In genomic region chr3:9879830-9880549, GRCh38 we compare ENCODE assay signal across 22 cellular contexts. TPM values are rescaled to one million over a fixed set of nuclear protein-coding genes. Genes with fewer than 3 reads are reported as not detected.
DNase-seq lines count a peak whose midpoint lies in the region; ATAC-seq and TF ChIP-seq lines count a peak whose summit lies in the region.
"Had no signal": no experiment of that assay in that cellular context is flagged by ENCODE, and none has a peak within 500 bp of the region (broad histone marks: within the 10 kb centered on the region; RNA-seq: fewer than 3 reads in every experiment).

A gene with protein sequence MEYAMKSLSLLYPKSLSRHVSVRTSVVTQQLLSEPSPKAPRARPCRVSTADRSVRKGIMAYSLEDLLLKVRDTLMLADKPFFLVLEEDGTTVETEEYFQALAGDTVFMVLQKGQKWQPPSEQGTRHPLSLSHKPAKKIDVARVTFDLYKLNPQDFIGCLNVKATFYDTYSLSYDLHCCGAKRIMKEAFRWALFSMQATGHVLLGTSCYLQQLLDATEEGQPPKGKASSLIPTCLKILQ (minus strand): TSS chr3:9880253. CDS start chr3:9878486, 1,767 bp downstream.

- H3K4me1 ChIP-seq in uterus (peaks cover 0 to 5% of the 10 kb centered on the region in 2 donors), neuronal stem cell (ENCODE audit: control insufficient read depth in 2 of 2, insufficient read depth in 1 of 2, low read depth in 1 of 2, low read length in 2 of 2) (no peaks in the 10 kb centered on the region)
- H3K4me1 ChIP-seq in naive thymus-derived CD4-positive, alpha-beta T cell (ENCODE audit: control insufficient read depth in 2 of 2, insufficient read depth in 2 of 2, low read length in 2 of 2) = no peaks in the 10 kb centered on the region

- H3K36me3 ChIP-seq in uterus (no peaks in the 10 kb centered on the region), neuronal stem cell (replicated peaks in 1 of 2; ENCODE audit: control insufficient read depth in 2 of 2, insufficient read depth in 2 of 2, low read length in 2 of 2) (no peaks in the 10 kb centered on the region)
- H3K36me3 ChIP-seq in naive thymus-derived CD4-positive, alpha-beta T cell (ENCODE audit: control insufficient read depth in 2 of 3, insufficient read depth in 3 of 3, low read length in 3 of 3) = no peaks in the 10 kb centered on the region
- H3K36me3 ChIP-seq: SJCRH30 had no signal

- no peak within 1 kb of the TSS for H3K27ac ChIP-seq in adipose tissue (ENCODE audit: low read depth, low read length)
- peak within 1 kb of the TSS; percentile 73 to 82 for H3K27ac ChIP-seq in uterus
- H3K27ac ChIP-seq in neuronal stem cell (replicated peaks; ENCODE audit: low read length) = no peak within 1 kb of the TSS
- H3K27ac ChIP-seq in naive thymus-derived CD4-positive, alpha-beta T cell (ENCODE audit: low read depth, low read length) = no peak within 1 kb of the TSS
- H3K27ac ChIP-seq: C4-2B, SJCRH30 had no signal

- POLR2A ChIA-PET in naive thymus-derived CD4-positive, alpha-beta T cell (lab: Charles Lee) = interaction anchor here (1.1 kb wide), 1 partner anchor 10 kb away, joined by 3 read pairs; no protein-coding TSS in a partner anchor

- no peaks in the 10 kb centered on the region for H3K9me3 Mint-ChIP-seq in activated naive CD8-positive, alpha-beta T cell treated with anti-CD3 and anti-CD28 coated beads for 36 hours
- no peaks in the 10 kb centered on the region for H3K9me3 Mint-ChIP-seq in naive thymus-derived CD4-positive, alpha-beta T cell
- H3K9me3 Mint-ChIP-seq: activated T-helper 2 cell treated with anti-CD3 and anti-CD28 coated beads, Interferon-gamma antibody, Interleukin-2, Interleukin-4, amounts not matched to agents 10 μg/mL and 5 μg/mL and 100 μg/mL, durations not matched to agents 14 hours and 24 hours and 36 hours; T-helper 2 cell treated with Interferon-gamma antibody and Interleukin-4, amounts not matched to agents 5 μg/mL and 100 μg/mL, for 36 hours had no signal

- no peak within 1 kb of the TSS for H3K23ac ChIP-seq in neuronal stem cell (ENCODE audit: low read depth, low read length, poor library complexity)

- peak; percentile 25 for DNase-seq in Right ventricle myocardium inferior (ENCODE audit: missing footprints)
- no peak for DNase-seq in cardiac septum (ENCODE audit: low spot score)
- no peak for DNase-seq in mesenteric fat pad (ENCODE audit: low spot score)
- DNase-seq in uterus = peak in 1 of 2 donors; percentile 60
- DNase-seq in neuronal stem cell (ENCODE audit: low spot score) = no peak
- DNase-seq in activated naive CD8-positive, alpha-beta T cell treated with anti-CD3 and anti-CD28 coated beads for 36 hours = no peak
- no peak for DNase-seq in naive thymus-derived CD4-positive, alpha-beta T cell
- DNase-seq: activated CD4-positive, CD25-positive, alpha-beta regulatory T cell; amygdala; cerebellar nuclear complex; effector memory CD4-positive, alpha-beta T cell; MM.1S; NCI-H1930; NCI-H446; occipital lobe; SJCRH30; stimulated activated CD4-positive, alpha-beta T cell treated with anti-CD3 and anti-CD28 coated beads, Interleukin-4, amount 100 ng/mL, for 1 hour had no signal

- intact Hi-C loops in Right ventricle myocardium inferior (cut with DNase I) (no loop called here), cardiac septum (cut with DNase I) (no loop called here), uterus (cut with DNase I; ENCODE audit: low total_unique reads) (no loop called here)
- intact Hi-C loops in naive thymus-derived CD4-positive, alpha-beta T cell (cut with micrococcal nuclease) = no loop called here

- WGBS in adipose tissue, 3 donors = 75 to 88% (median 79%) methylated on average over 7 of the region's 7 CpGs
- WGBS in neuronal stem cell (ENCODE audit: extremely low coverage in 2 of 2, insufficient read length in 2 of 2, insufficient replicate concordance in 1 of 2), 2 donors = no CpG with 5 or more reads among the region's 7 CpGs

- H3K18ac ChIP-seq in neuronal stem cell (ENCODE audit: low read length) = no peak within 1 kb of the TSS

- no peaks in the 10 kb centered on the region for H3K36me3 Mint-ChIP-seq in activated naive CD8-positive, alpha-beta T cell treated with anti-CD3 and anti-CD28 coated beads for 36 hours
- peaks cover 0 to 3% (median 0%) of the 10 kb centered on the region in 5 donors for H3K36me3 Mint-ChIP-seq in naive thymus-derived CD4-positive, alpha-beta T cell

- H3K4me3 Mint-ChIP-seq in activated naive CD8-positive, alpha-beta T cell treated with anti-CD3 and anti-CD28 coated beads for 36 hours = no peak within 1 kb of the TSS
- no peak within 1 kb of the TSS for H3K4me3 Mint-ChIP-seq in naive thymus-derived CD4-positive, alpha-beta T cell
- H3K4me3 Mint-ChIP-seq: T-helper 2 cell treated with Interferon-gamma antibody and Interleukin-4, amounts not matched to agents 5 μg/mL and 100 μg/mL, for 36 hours had no signal

- H3K9me3 ChIP-seq in uterus (no peaks in the 10 kb centered on the region), neuronal stem cell (replicated peaks in 1 of 2; ENCODE audit: control insufficient read depth in 2 of 2, insufficient read depth in 1 of 2, low read depth in 1 of 2, low read length in 2 of 2) (no peaks in the 10 kb centered on the region)
- H3K9me3 ChIP-seq in naive thymus-derived CD4-positive, alpha-beta T cell (ENCODE audit: control insufficient read depth in 2 of 3, low read length in 3 of 3) = no peaks in the 10 kb centered on the region
- H3K9me3 ChIP-seq: SJCRH30 had no signal

- TF ChIP-seq CTCF in uterus (IDR thresholded peaks at IDR 0.05) = no peak

- ATAC-seq in Right ventricle myocardium inferior = no peak
- no peak for ATAC-seq in naive thymus-derived CD4-positive, alpha-beta T cell

- no peak within 1 kb of the TSS for H3K27ac Mint-ChIP-seq in activated naive CD8-positive, alpha-beta T cell treated with anti-CD3 and anti-CD28 coated beads for 36 hours
- H3K27ac Mint-ChIP-seq in naive thymus-derived CD4-positive, alpha-beta T cell = no peak within 1 kb of the TSS
- H3K27ac Mint-ChIP-seq: activated T-helper 2 cell treated with anti-CD3 and anti-CD28 coated beads, Interferon-gamma antibody, Interleukin-2, Interleukin-4, amounts not matched to agents 10 μg/mL and 5 μg/mL and 100 μg/mL, durations not matched to agents 14 hours and 24 hours and 36 hours; T-helper 2 cell treated with Interferon-gamma antibody and Interleukin-4, amounts not matched to agents 5 μg/mL and 100 μg/mL, for 36 hours had no signal

- H3K9ac ChIP-seq in neuronal stem cell (ENCODE audit: low read depth, low read length, poor library complexity) = no peak within 1 kb of the TSS

- H3K27me3 ChIP-seq in uterus (no peaks in the 10 kb centered on the region), neuronal stem cell (ENCODE audit: control insufficient read depth in 3 of 3, insufficient read depth in 3 of 3, low read depth in 1 of 3, low read length in 3 of 3) (peaks cover 0 to 15% (median 0%) of the 10 kb centered on the region in 3 experiments)
- H3K27me3 ChIP-seq in naive thymus-derived CD4-positive, alpha-beta T cell (ENCODE audit: control insufficient read depth in 2 of 2, insufficient read depth in 2 of 2, low read length in 2 of 2) = no peaks in the 10 kb centered on the region
- H3K27me3 ChIP-seq: SJCRH30 had no signal

- H2BK12ac ChIP-seq in neuronal stem cell (ENCODE audit: low read length) = no peak within 1 kb of the TSS

- H2BK5ac ChIP-seq in neuronal stem cell (ENCODE audit: low read length) = no peak within 1 kb of the TSS

- H3K4me3 ChIP-seq in uterus (no peak within 1 kb of the TSS), neuronal stem cell (ENCODE audit: low read length in 2 of 2) (no peak within 1 kb of the TSS)
- no peak within 1 kb of the TSS for H3K4me3 ChIP-seq in naive thymus-derived CD4-positive, alpha-beta T cell (ENCODE audit: low read length)
- H3K4me3 ChIP-seq: SJCRH30 had no signal

- no peak within 1 kb of the TSS for H3K4me2 ChIP-seq in neuronal stem cell (ENCODE audit: insufficient read depth, low read length, poor library complexity, severe bottlenecking)

- no peak for TF ChIP-seq POLR2A in uterus (IDR thresholded peaks at IDR 0.05)

- CTCF ChIA-PET in naive thymus-derived CD4-positive, alpha-beta T cell (lab: Charles Lee) = no interaction called here

- no peak within 1 kb of the TSS for H4K91ac ChIP-seq in neuronal stem cell (ENCODE audit: low read depth, low read length, poor library complexity)

- H3K27me3 Mint-ChIP-seq in activated naive CD8-positive, alpha-beta T cell treated with anti-CD3 and anti-CD28 coated beads for 36 hours = no peaks in the 10 kb centered on the region
- peaks cover 0 to 5% (median 0%) of the 10 kb centered on the region in 5 donors for H3K27me3 Mint-ChIP-seq in naive thymus-derived CD4-positive, alpha-beta T cell

- no peaks in the 10 kb centered on the region for H3K4me1 Mint-ChIP-seq in activated naive CD8-positive, alpha-beta T cell treated with anti-CD3 and anti-CD28 coated beads for 36 hours
- H3K4me1 Mint-ChIP-seq in naive thymus-derived CD4-positive, alpha-beta T cell = no peaks in the 10 kb centered on the region

- no peaks in the 10 kb centered on the region for H3K79me1 ChIP-seq in neuronal stem cell (ENCODE audit: low read depth, low read length)

- no peak within 1 kb of the TSS for H2AK5ac ChIP-seq in neuronal stem cell (ENCODE audit: low read depth, low read length)

- no peak within 1 kb of the TSS for H2AFZ ChIP-seq in neuronal stem cell (ENCODE audit: low read length)

- no peak within 1 kb of the TSS for H4K8ac ChIP-seq in neuronal stem cell (ENCODE audit: low read depth, low read length)

- H2BK15ac ChIP-seq in neuronal stem cell (ENCODE audit: low read length) = no peak within 1 kb of the TSS

- no peak within 1 kb of the TSS for H2BK120ac ChIP-seq in neuronal stem cell (ENCODE audit: low read depth, low read length)

- no peak within 1 kb of the TSS for H3K14ac ChIP-seq in neuronal stem cell (ENCODE audit: low read length)

- H3K4ac ChIP-seq in neuronal stem cell (ENCODE audit: low read length) = no peak within 1 kb of the TSS

RNA-seq across cellular contexts. Expression of the gene that starts here (rescaled TPM):
- 6.7 TPM for total RNA-seq in Right ventricle myocardium inferior
- 1.9 TPM for total RNA-seq in cardiac septum
- polyA plus RNA-seq in adipose tissue = 1,000 to 10,000 TPM in 1 of 3 donors, 100 to 1,000 TPM in 2; 128 to 1,587 (median 499) TPM
- total RNA-seq in mesenteric fat pad = 880 TPM
- 1 to 10 TPM in 1 of 4 donors, under 1 TPM in 1, not detected in 2; 0.26 to 1.1 TPM for total RNA-seq in uterus
- polyA plus RNA-seq in neuronal stem cell (2013, experiment 1 of 2) = not detected
- not detected for polyA plus RNA-seq in neuronal stem cell (2013, experiment 2 of 2)
- under 1 TPM in 1 of 2 experiments, not detected in 1; 0.18 TPM for total RNA-seq in activated naive CD8-positive, alpha-beta T cell treated with anti-CD3 and anti-CD28 coated beads for 36 hours
- total RNA-seq in naive thymus-derived CD4-positive, alpha-beta T cell = not detected
- polyA plus RNA-seq in naive thymus-derived CD4-positive, alpha-beta T cell = not detected
- total RNA-seq: A172; activated T-helper 2 cell treated with anti-CD3 and anti-CD28 coated beads, Interferon-gamma antibody, Interleukin-2, Interleukin-4, amounts not matched to agents 10 μg/mL and 5 μg/mL and 100 μg/mL, durations not matched to agents 14 hours and 24 hours and 36 hours; occipital lobe; SJCRH30 had no signal

Comparison
In these comparisons a context has a peak if more than half of its experiments do, and no peak if none do; other contexts are left out.
1. RNA of the gene that starts here (total RNA-seq): 880 TPM in mesenteric fat pad (single experiment); 6.7 TPM in Right ventricle myocardium inferior (single experiment), 1.9 TPM in cardiac septum (single experiment), 0.26 to 1.1 TPM in uterus, 0.18 TPM in activated naive CD8-positive, alpha-beta T cell treated with anti-CD3 and anti-CD28 coated beads for 36 hours and not detected in naive thymus-derived CD4-positive, alpha-beta T cell; every median in the first group is over 100 times any median in the second.
2. RNA of the gene that starts here (polyA plus RNA-seq): 128 to 1,587 TPM in adipose tissue; not detected in naive thymus-derived CD4-positive, alpha-beta T cell; every median in the first group is over 100 times any median in the second.
3. H3K27ac ChIP-seq: peak in uterus (2 of 2); none in adipose tissue (single experiment), neuronal stem cell (single experiment) and naive thymus-derived CD4-positive, alpha-beta T cell (single experiment).